6 cellular contexts compared by ENCODE assay signal in genomic region chr7:100171087-100171681, GRCh38. TPM values are rescaled to one million over a fixed set of nuclear protein-coding genes. Genes with fewer than 3 reads are reported as not detected.
DNase-seq lines count a peak whose midpoint lies in the region; ATAC-seq and TF ChIP-seq lines count a peak whose summit lies in the region.

No MANE protein-coding gene starts in this region.

- no peaks in the 10 kb centered on the region for H3K9me3 ChIP-seq in colonic mucosa
- H3K9me3 ChIP-seq in trophoblast cell (ENCODE audit: insufficient read depth, low read depth, low read length): peaks cover 3% of the 10 kb centered on the region

- TF ChIP-seq RAD21 in Ishikawa (IDR thresholded peaks at IDR 0.05; ENCODE audit: low read depth): no peak

- no peak for TF ChIP-seq CTCF in colonic mucosa (IDR thresholded peaks at IDR 0.05)

- TF ChIP-seq EP300 in Ishikawa (IDR thresholded peaks at IDR 0.05; ENCODE audit: borderline replicate concordance): no peak

- no peak overlapping the region for H2BK120ac ChIP-seq in trophoblast cell (ENCODE audit: insufficient read depth, low read length, poor library complexity)

- peak overlapping the region; percentile 71 for H3K4me2 ChIP-seq in trophoblast cell (ENCODE audit: low read length)

- no peaks in the 10 kb centered on the region for H3K4me1 ChIP-seq in colonic mucosa
- peaks cover 0 to 3% of the 10 kb centered on the region in 2 experiments for H3K4me1 ChIP-seq in trophoblast cell (ENCODE audit: control insufficient read depth in 1 of 2, insufficient read depth in 2 of 2, low read length in 2 of 2)

- intact Hi-C loops in colonic mucosa (cut with DNase I): no loop called here

- H2BK5ac ChIP-seq in trophoblast cell (ENCODE audit: low read depth, low read length, poor library complexity): no peak overlapping the region

- no peak overlapping the region for H2BK12ac ChIP-seq in trophoblast cell (ENCODE audit: low read length)

- H3K27me3 ChIP-seq in colonic mucosa (peaks cover 11% of the 10 kb centered on the region), trophoblast cell (ENCODE audit: insufficient read depth, low read length) (peaks cover 42% of the 10 kb centered on the region)

- no peak overlapping the region for H3K18ac ChIP-seq in trophoblast cell (ENCODE audit: low read length)

- WGBS in trophoblast cell (ENCODE audit: extremely low coverage, insufficient coverage, insufficient read length): no CpG with 5 or more reads among the region's 61 CpGs

- H3K4ac ChIP-seq in trophoblast cell (ENCODE audit: low read depth, low read length): no peak overlapping the region

- peak overlapping the region in 1 of 2 donors; percentile 63 for H3K9ac ChIP-seq in colonic mucosa (ENCODE audit: low read depth in 2 of 2, low read length in 2 of 2)
- H3K9ac ChIP-seq in trophoblast cell (ENCODE audit: low read length): no peak overlapping the region

- no peak overlapping the region for H3K14ac ChIP-seq in trophoblast cell (ENCODE audit: low read length)

- peak overlapping the region; percentile 37 for H2AFZ ChIP-seq in trophoblast cell (ENCODE audit: insufficient read depth, low read length, poor library complexity)

- no peaks in the 10 kb centered on the region for H3K79me2 ChIP-seq in trophoblast cell (ENCODE audit: control insufficient read depth, insufficient read depth, low read length, poor library complexity)

- H3K79me1 ChIP-seq in trophoblast cell (ENCODE audit: low read length): no peaks in the 10 kb centered on the region

- no peak overlapping the region for H2AK5ac ChIP-seq in trophoblast cell (ENCODE audit: low read length)

- no peak overlapping the region for H3K23ac ChIP-seq in trophoblast cell (ENCODE audit: low read length)

- H3K36me3 ChIP-seq in colonic mucosa (no peaks in the 10 kb centered on the region), trophoblast cell (ENCODE audit: control insufficient read depth in 1 of 2, insufficient read depth in 2 of 2, low read length in 2 of 2) (no peaks in the 10 kb centered on the region)

- ATAC-seq in GM21526 (IDR thresholded peaks at IDR 0.05; ENCODE audit: low FRiP score, unreplicated experiment): no peak

- H3K27ac ChIP-seq in colonic mucosa (no peak overlapping the region), trophoblast cell (ENCODE audit: low read depth, low read length) (no peak overlapping the region)

- H3K4me3 ChIP-seq in colonic mucosa: peak overlapping the region; percentile 44
- H3K4me3 ChIP-seq in trophoblast cell (ENCODE audit: low read depth, low read length): peak overlapping the region; percentile 3

- no peak overlapping the region for H4K12ac ChIP-seq in trophoblast cell (ENCODE audit: low read depth, low read length)

- H4K8ac ChIP-seq in trophoblast cell (ENCODE audit: low read depth, low read length): no peak overlapping the region

- DNase-seq in colonic mucosa (no peak), trophoblast cell (no peak), glomerular visceral epithelial cell (ENCODE audit: extremely low spot score) (no peak), SIG-M5 treated with dmso at 0.1 percent for 504 hours (lab: John Stamatoyannopoulos, UW; ENCODE audit: unreplicated experiment) (no peak)

- H4K91ac ChIP-seq in trophoblast cell (ENCODE audit: low read depth, low read length): no peak overlapping the region

TF ChIP-seq in Ishikawa, 13 proteins besides CTCF, POLR2A, EP300 and RAD21:
- no peak for TF ChIP-seq TEAD4 (IDR thresholded peaks at IDR 0.05)
- no peak for TF ChIP-seq TAF1 (IDR thresholded peaks at IDR 0.05; ENCODE audit: low read depth)
- TF ChIP-seq ZBTB7A (IDR thresholded peaks at IDR 0.05; ENCODE audit: low read depth): peak; percentile 63; the same call in 1 of the 2 replicates
- no peak for TF ChIP-seq CEBPB (IDR thresholded peaks at IDR 0.05)
- no peak for TF ChIP-seq NFIC (IDR thresholded peaks at IDR 0.05)
- TF ChIP-seq FOXM1 (IDR thresholded peaks at IDR 0.05; ENCODE audit: borderline replicate concordance, low read depth): no peak
- TF ChIP-seq TCF12 (IDR thresholded peaks at IDR 0.05; ENCODE audit: low read depth): no peak

RNA-seq across cellular contexts. Expression of gene GAL3ST4, which starts 2.8 kb away (rescaled TPM):
- total RNA-seq in colonic mucosa: 10 to 100 TPM in 1 of 2 donors, 1 to 10 TPM in 1; 5.2 to 11.6 TPM
- polyA plus RNA-seq in trophoblast cell (2013): 0.37 and 0.42 TPM in 2 replicates

RNA-seq across cellular contexts. Expression of gene GPC2, which starts 6.0 kb away (rescaled TPM):
- 1 to 10 TPM; 4.0 to 7.6 TPM for total RNA-seq in colonic mucosa
- 2.9 TPM in 2 replicates for polyA plus RNA-seq in trophoblast cell (2013)

RNA-seq across cellular contexts. Expression of gene STAG3, which starts 6.5 kb away (rescaled TPM):
- total RNA-seq in colonic mucosa: 1 to 10 TPM; 1.4 to 3.8 TPM
- polyA plus RNA-seq in trophoblast cell (2013): 0.15 and 0.19 TPM in 2 replicates

RNA-seq across cellular contexts. Expression of gene TRAPPC14, which starts 12.7 kb away (rescaled TPM):
- 10 to 100 TPM; 40.3 to 69.5 TPM for total RNA-seq in colonic mucosa
- 9.4 and 10.2 TPM in 2 replicates for polyA plus RNA-seq in trophoblast cell (2013)

RNA-seq across cellular contexts. Expression of gene LAMTOR4, which starts 22.5 kb away (rescaled TPM):
- 100 to 1,000 TPM; 230 to 268 TPM for total RNA-seq in colonic mucosa
- 58.9 and 65.5 TPM in 2 replicates for polyA plus RNA-seq in trophoblast cell (2013)
